ENCODE assay signal across 10 cellular contexts in genomic region chr7:83663131-83663530, GRCh38. TPM values are rescaled to one million over a fixed set of nuclear protein-coding genes. Genes with fewer than 3 reads are reported as not detected.
"Had no signal": no experiment of that assay in that cellular context is flagged by ENCODE, and none has a peak within 500 bp of the region (broad histone marks: within the 10 kb centered on the region; RNA-seq: fewer than 3 reads in every experiment).

No MANE protein-coding gene starts in this region.

- FAIRE-seq: H54, HepG2 had no signal

- DNase-seq: GM23248, GOT3, H9, HCEC 1CT, KBM-7 had no signal

- H2AFZ ChIP-seq: GM23248 had no signal

- H3K4me3 ChIP-seq: GM23248 had no signal

- ATAC-seq: HepG2 had no signal

- H3K9ac ChIP-seq: GM23248 had no signal

- H3K27ac ChIP-seq: GM23248, HL-60 had no signal

RNA-seq across cellular contexts. Expression of gene SEMA3E, which starts 14.2 kb away (rescaled TPM):
- total RNA-seq: HepG2, HT1080 had no signal
- polyA plus RNA-seq: HepG2, IgD-negative memory B cell had no signal
